ENCODE assay signal across 8 cellular contexts in the genomic region with DNA sequence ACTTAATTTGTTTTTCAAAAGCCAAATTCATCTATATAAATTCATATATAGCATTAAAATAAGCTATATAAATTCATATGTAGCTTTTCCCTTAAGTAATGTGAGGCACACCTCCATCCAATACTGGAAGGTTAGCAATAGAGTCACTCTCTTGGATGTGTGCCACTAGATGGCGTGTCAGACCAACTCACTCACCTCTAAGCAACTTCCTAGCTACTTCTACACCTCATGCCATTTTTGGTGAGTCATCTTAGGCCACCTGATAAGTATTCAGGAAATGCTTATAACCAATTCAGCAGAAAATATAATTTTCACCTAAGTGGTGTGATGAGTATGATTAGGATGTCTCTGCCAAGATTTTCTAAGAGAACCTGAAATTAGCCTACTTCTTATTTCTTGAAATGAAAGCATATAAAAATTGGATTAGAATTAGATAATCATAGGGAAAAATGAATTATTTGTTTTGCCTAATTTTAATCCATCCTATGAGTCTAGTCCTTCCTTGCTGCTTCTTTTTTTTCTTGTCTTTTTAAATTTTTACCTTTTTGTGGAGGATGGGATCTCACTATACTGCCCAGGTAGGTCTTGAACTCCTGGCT. TPM values are rescaled to one million over a fixed set of nuclear protein-coding genes. Genes with fewer than 3 reads are reported as not detected.
DNase-seq lines count a peak whose midpoint lies in the region; ATAC-seq and TF ChIP-seq lines count a peak whose summit lies in the region.

No MANE protein-coding gene starts in this region.

- H3K4me3 ChIP-seq in GM12875 (ENCODE audit: low read depth, low read length) (no peak overlapping the region), heart left ventricle (no peak overlapping the region), retinal pigment epithelial cell (ENCODE audit: low read length) (no peak overlapping the region), suprapubic skin (no peak overlapping the region)

- H3K4me1 Mint-ChIP-seq in activated naive CD8-positive, alpha-beta T cell treated with anti-CD3 and anti-CD28 coated beads for 36 hours = peaks cover 3% of the 10 kb centered on the region

- DNase-seq in NCI-H1105 treated with DMSO at 0.1 percent for 48 hours (lab: John Stamatoyannopoulos, UW) (peak; percentile 88), SKM-1 (lab: John Stamatoyannopoulos, UW; ENCODE audit: unreplicated experiment) (peak; percentile 81), heart left ventricle (peak in 4 of 5 donors; percentile 51 to 58 (median 56)), retinal pigment epithelial cell (ENCODE audit: low read depth) (peak; percentile 89), suprapubic skin (ENCODE audit: low spot score in 2 of 2) (no peak)
- DNase-seq in activated naive CD8-positive, alpha-beta T cell treated with anti-CD3 and anti-CD28 coated beads for 36 hours = peak; percentile 67

- H3K4me1 ChIP-seq in heart left ventricle = no peaks in the 10 kb centered on the region
- no peaks in the 10 kb centered on the region for H3K4me1 ChIP-seq in suprapubic skin

- TF ChIP-seq CTCF in GM12875 (IDR thresholded peaks at IDR 0.05; ENCODE audit: borderline replicate concordance, insufficient read depth, low read depth, low read length) (peak; percentile 68), heart left ventricle (IDR thresholded peaks at IDR 0.05) (peak; percentile 39 to 82 (median 68)), retinal pigment epithelial cell (conservative IDR thresholded peaks at IDR 0.05; ENCODE audit: low read depth, low read length) (peak; percentile 86), suprapubic skin (IDR thresholded peaks at IDR 0.05) (peak in 1 of 2 donors; percentile 36)

- no peaks in the 10 kb centered on the region for H3K36me3 Mint-ChIP-seq in activated naive CD8-positive, alpha-beta T cell treated with anti-CD3 and anti-CD28 coated beads for 36 hours

- peaks cover 0 to 13% (median 0%) of the 10 kb centered on the region in 12 donors for H3K9me3 ChIP-seq in heart left ventricle
- H3K9me3 ChIP-seq in suprapubic skin = no peaks in the 10 kb centered on the region

- H3K27ac ChIP-seq in heart left ventricle (no peak overlapping the region), suprapubic skin (no peak overlapping the region)

- H3K36me3 ChIP-seq in heart left ventricle = no peaks in the 10 kb centered on the region
- no peaks in the 10 kb centered on the region for H3K36me3 ChIP-seq in suprapubic skin

- peak overlapping the region; percentile 10 for H3K4me3 Mint-ChIP-seq in activated naive CD8-positive, alpha-beta T cell treated with anti-CD3 and anti-CD28 coated beads for 36 hours

- H3K27me3 ChIP-seq in heart left ventricle = no peaks in the 10 kb centered on the region
- H3K27me3 ChIP-seq in suprapubic skin = no peaks in the 10 kb centered on the region

- WGBS in heart left ventricle, 4 donors = 0 to 6% (median 2%) methylated on average over 1 of the region's 1 CpG
- 12% methylated on average over 1 of the region's 1 CpG for WGBS in suprapubic skin

- intact Hi-C loops in heart left ventricle (cut with DNase I) = loop anchor here in 6 of 10 donors (1.0 to 2.0 kb wide), 5 partner anchors 26 to 149 kb away; no protein-coding TSS in a partner anchor

- TF ChIP-seq POLR2A in heart left ventricle (IDR thresholded peaks at IDR 0.05) = no peak
- no peak for TF ChIP-seq POLR2A in suprapubic skin (IDR thresholded peaks at IDR 0.05)

- H3K27me3 Mint-ChIP-seq in activated naive CD8-positive, alpha-beta T cell treated with anti-CD3 and anti-CD28 coated beads for 36 hours = no peaks in the 10 kb centered on the region

- ATAC-seq in HG02759 (IDR thresholded peaks at IDR 0.05; ENCODE audit: unreplicated experiment) (peak; percentile 96), heart left ventricle (peak; percentile 84 to 94 (median 92))

- H3K27ac Mint-ChIP-seq in activated naive CD8-positive, alpha-beta T cell treated with anti-CD3 and anti-CD28 coated beads for 36 hours = peak overlapping the region; percentile 44

- no peak for TF ChIP-seq EP300 in suprapubic skin (IDR thresholded peaks at IDR 0.05)

- peaks cover 12% of the 10 kb centered on the region for H3K9me3 Mint-ChIP-seq in activated naive CD8-positive, alpha-beta T cell treated with anti-CD3 and anti-CD28 coated beads for 36 hours

RNA-seq across cellular contexts. Expression of gene TADA1, which starts 34.4 kb away (rescaled TPM):
- total RNA-seq in activated naive CD8-positive, alpha-beta T cell treated with anti-CD3 and anti-CD28 coated beads for 36 hours = 10 to 100 TPM; 19.2 to 21.4 TPM
- 10 to 100 TPM in 3 of 9 donors, 1 to 10 TPM in 6; 7.2 to 10.8 (median 9.3) TPM for total RNA-seq in heart left ventricle
- 1 to 10 TPM; 5.6 to 9.4 TPM for polyA plus RNA-seq in heart left ventricle
- total RNA-seq in suprapubic skin = 10 to 100 TPM; 11.3 to 14.3 (median 13.0) TPM

Comparison
In these comparisons a context has a peak if more than half of its experiments do, and no peak if none do; other contexts are left out.
1. DNase-seq: peak in NCI-H1105 treated with DMSO at 0.1 percent for 48 hours (single experiment), SKM-1 (single experiment), activated naive CD8-positive, alpha-beta T cell treated with anti-CD3 and anti-CD28 coated beads for 36 hours (single experiment), heart left ventricle (4 of 5) and retinal pigment epithelial cell (single experiment); none in suprapubic skin (0 of 2).